12 cellular contexts compared by ENCODE assay signal in the genomic region with DNA sequence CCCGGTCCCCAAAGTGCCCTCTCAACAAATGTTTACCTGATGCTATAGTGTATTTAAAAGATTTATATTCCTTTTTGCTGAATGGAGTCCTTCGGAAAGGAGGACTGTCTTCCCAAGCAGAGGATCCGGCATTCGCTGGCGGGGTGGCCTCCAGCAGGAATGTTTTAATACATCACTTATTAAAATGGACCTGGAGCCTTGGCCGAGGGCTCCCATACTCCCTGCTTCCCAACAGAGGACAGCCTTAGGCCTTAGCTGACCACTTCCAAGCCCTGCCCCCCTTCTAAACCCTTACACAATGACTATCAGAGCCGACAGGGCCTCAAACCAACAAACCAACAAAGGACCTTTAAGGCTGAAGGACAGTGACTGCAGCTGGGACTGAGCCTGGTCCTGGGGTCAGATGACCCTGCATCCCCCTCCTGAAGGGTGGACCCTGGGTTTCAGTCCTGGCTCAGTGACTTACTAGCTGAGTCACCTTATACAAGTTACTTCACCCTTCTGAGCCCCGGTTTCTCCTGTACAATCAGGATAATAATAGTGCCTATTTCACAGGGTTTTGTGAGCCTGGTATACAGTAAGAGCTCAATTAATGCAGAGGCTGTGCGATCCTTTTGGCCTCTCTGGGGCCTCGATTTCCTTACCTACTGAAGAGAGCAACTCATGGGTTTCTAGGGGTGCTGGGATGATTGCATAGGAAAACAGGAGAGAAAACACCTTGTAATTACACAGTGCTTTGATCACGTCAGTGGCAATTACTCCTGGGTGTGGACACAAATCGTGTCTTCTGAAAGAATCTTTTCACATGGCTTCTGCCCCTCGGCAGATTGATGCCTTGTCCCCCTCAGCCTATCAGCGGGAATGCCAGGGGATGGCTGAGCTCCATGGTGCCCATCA. TPM values are rescaled to one million over a fixed set of nuclear protein-coding genes. Genes with fewer than 3 reads are reported as not detected.
DNase-seq lines count a peak whose midpoint lies in the region; ATAC-seq and TF ChIP-seq lines count a peak whose summit lies in the region.
"Had no signal": no experiment of that assay in that cellular context is flagged by ENCODE, and none has a peak within 500 bp of the region (broad histone marks: within the 10 kb centered on the region; RNA-seq: fewer than 3 reads in every experiment).

No MANE protein-coding gene starts in this region.

- ATAC-seq in lower lobe of right lung (no peak), HG03354 (IDR thresholded peaks at IDR 0.05; ENCODE audit: poor library complexity, severe bottlenecking, unreplicated experiment) (no peak)
- ATAC-seq: gastrocnemius medialis had no signal

- no peaks in the 10 kb centered on the region for H3K36me3 ChIP-seq in colonic mucosa
- H3K36me3 ChIP-seq in lower lobe of right lung = no peaks in the 10 kb centered on the region
- H3K36me3 ChIP-seq: gastrocnemius medialis, tibial nerve had no signal

- H3K4me1 Mint-ChIP-seq in nephron progenitor cell = peaks cover 87% of the 10 kb centered on the region

- peak overlapping the region; percentile 88 for H3K27ac ChIP-seq in colonic mucosa
- H3K27ac ChIP-seq in lower lobe of right lung = peak overlapping the region; percentile 46
- H3K27ac ChIP-seq in substantia nigra (ENCODE audit: low read depth, low read length, poor library complexity, severe bottlenecking) = peak overlapping the region; percentile 94
- H3K27ac ChIP-seq: gastrocnemius medialis had no signal

- TF ChIP-seq CTCF in colonic mucosa (IDR thresholded peaks at IDR 0.05) (no peak), lower lobe of right lung (IDR thresholded peaks at IDR 0.05) (no peak), nephron progenitor cell (IDR thresholded peaks at IDR 0.05) (no peak)

- H3K9me3 Mint-ChIP-seq in nephron progenitor cell = no peaks in the 10 kb centered on the region
- H3K9me3 Mint-ChIP-seq: activated naive CD8-positive, alpha-beta T cell treated with anti-CD3 and anti-CD28 coated beads, Interleukin-2, amount 10 ng/mL, durations not matched to agents 7 days and 5 days had no signal

- peak overlapping the region in 1 of 2 donors; percentile 75 for H3K9ac ChIP-seq in colonic mucosa (ENCODE audit: low read depth in 2 of 2, low read length in 2 of 2)

- H3K27ac Mint-ChIP-seq in nephron progenitor cell = no peak overlapping the region
- H3K27ac Mint-ChIP-seq: activated naive CD8-positive, alpha-beta T cell treated with anti-CD3 and anti-CD28 coated beads, Interleukin-2, amount 10 ng/mL, durations not matched to agents 7 days and 5 days had no signal

- intact Hi-C loops in colonic mucosa (cut with DNase I) = no loop called here
- intact Hi-C loops in lower lobe of right lung (cut with DNase I) = no loop called here

- H3K4me3 ChIP-seq in colonic mucosa = no peak overlapping the region
- H3K4me3 ChIP-seq in lower lobe of right lung = no peak overlapping the region
- H3K4me3 ChIP-seq: gastrocnemius medialis, tibial nerve had no signal

- peaks cover 7% of the 10 kb centered on the region for H3K36me3 Mint-ChIP-seq in nephron progenitor cell (ENCODE audit: low read depth)
- H3K36me3 Mint-ChIP-seq: activated naive CD8-positive, alpha-beta T cell treated with anti-CD3 and anti-CD28 coated beads, Interleukin-2, amount 10 ng/mL, durations not matched to agents 7 days and 5 days had no signal

- no peak overlapping the region for H3K4me3 Mint-ChIP-seq in nephron progenitor cell
- H3K4me3 Mint-ChIP-seq: activated naive CD8-positive, alpha-beta T cell treated with anti-CD3 and anti-CD28 coated beads, Interleukin-2, amount 10 ng/mL, durations not matched to agents 7 days and 5 days had no signal

- H3K4me1 ChIP-seq in colonic mucosa (peaks cover 19% of the 10 kb centered on the region), lower lobe of right lung (peaks cover 38% of the 10 kb centered on the region)

- H3K27me3 ChIP-seq in colonic mucosa = peaks cover 4% of the 10 kb centered on the region
- H3K27me3 ChIP-seq in lower lobe of right lung (ENCODE audit: low read depth) = peaks cover 68% of the 10 kb centered on the region

- H3K27me3 Mint-ChIP-seq in nephron progenitor cell (ENCODE audit: low read depth, poor library complexity) = peaks cover 81% of the 10 kb centered on the region

- H3K9me3 ChIP-seq in colonic mucosa (no peaks in the 10 kb centered on the region), lower lobe of right lung (no peaks in the 10 kb centered on the region)
- H3K9me3 ChIP-seq: gastrocnemius medialis, tibial nerve had no signal

- peak; percentile 42 for DNase-seq in NCI-H2227 (lab: John Stamatoyannopoulos, UW; ENCODE audit: unreplicated experiment)
- peak; percentile 64 for DNase-seq in colonic mucosa
- DNase-seq in lower lobe of right lung = no peak
- peak in 44 of 49 donors; percentile 12 to 90 (median 58) for DNase-seq in substantia nigra (lab: John Stamatoyannopoulos, UW)
- no peak for DNase-seq in nephron progenitor cell
- DNase-seq in activated CD4-positive, alpha-beta T cell treated with anti-CD3 and anti-CD28 coated beads, Interleukin-2, amount 50 U/mL, for 4 hours = no peak
- DNase-seq in stimulated activated CD4-positive, alpha-beta T cell treated with anti-CD3 and anti-CD28 coated beads, Interleukin-4, amount 100 ng/mL, for 1 hour = no peak
- DNase-seq: activated naive CD8-positive, alpha-beta T cell treated with anti-CD3 and anti-CD28 coated beads, Interleukin-2, amount 10 ng/mL, durations not matched to agents 7 days and 5 days; gastrocnemius medialis; NCI-H1436 treated with DMSO at 0.1 percent for 48 hours had no signal

RNA-seq across cellular contexts. Expression of gene CAMK2N1, which starts 5.5 kb away (rescaled TPM):
- total RNA-seq in colonic mucosa (100 to 1,000 TPM; 133 to 182 TPM), lower lobe of right lung (43.0 TPM)

RNA-seq across cellular contexts. Expression of gene MUL1, which starts 27.4 kb away (rescaled TPM):
- total RNA-seq in colonic mucosa (10 to 100 TPM; 29.8 to 34.1 TPM), lower lobe of right lung (29.9 TPM)

Comparison
In these comparisons a context has a peak if more than half of its experiments do, and no peak if none do; other contexts are left out.
1. DNase-seq: peak in NCI-H2227 (single experiment), colonic mucosa (single experiment) and substantia nigra (44 of 49); none in lower lobe of right lung (single experiment), nephron progenitor cell (single experiment), activated CD4-positive, alpha-beta T cell treated with anti-CD3 and anti-CD28 coated beads, Interleukin-2, amount 50 U/mL, for 4 hours (0 of 2) and stimulated activated CD4-positive, alpha-beta T cell treated with anti-CD3 and anti-CD28 coated beads, Interleukin-4, amount 100 ng/mL, for 1 hour (single experiment).
2. Peak in every context shown above with its lines, with median percentiles within 50 percentile points of each other: H3K27ac ChIP-seq.